In genomic region chr4:53558981-53559620, GRCh38 we compare ENCODE assay signal across 22 cellular contexts. TPM values are rescaled to one million over a fixed set of nuclear protein-coding genes. Genes with fewer than 3 reads are reported as not detected.
DNase-seq lines count a peak whose midpoint lies in the region; ATAC-seq, FAIRE-seq and TF ChIP-seq lines count a peak whose summit lies in the region.
"Had no signal": no experiment of that assay in that cellular context is flagged by ENCODE, and none has a peak within 500 bp of the region (broad histone marks: within the 10 kb centered on the region; RNA-seq: fewer than 3 reads in every experiment).

No MANE protein-coding gene starts in this region.

- peak overlapping the region; percentile 54 for H3K27ac ChIP-seq in left ventricle myocardium inferior (replicated peaks)
- no peak overlapping the region for H3K27ac ChIP-seq in GM12878 (ENCODE audit: control insufficient read depth, insufficient read depth)
- no peak overlapping the region for H3K27ac ChIP-seq in foreskin keratinocyte
- H3K27ac ChIP-seq in transverse colon, result no peak overlapping the region
- H3K27ac ChIP-seq: A549, BLaER1, neutrophil, WERI-Rb-1 had no signal

- TF ChIP-seq EP300 in GM12878 (IDR thresholded peaks at IDR 0.05; ENCODE audit: borderline replicate concordance in 1 of 2, control insufficient read depth in 1 of 2, low read depth in 2 of 2, low read length in 2 of 2) (no peak), transverse colon (IDR thresholded peaks at IDR 0.05; ENCODE audit: low read depth) (no peak)

- intact Hi-C loops in left ventricle myocardium inferior (cut with micrococcal nuclease), result no loop called here
- intact Hi-C loops in left ventricle myocardium superior (cut with micrococcal nuclease), result no loop called here
- intact Hi-C loops in GM12878 (cut with micrococcal nuclease; ENCODE audit: unreplicated experiment), result no loop called here
- intact Hi-C loops in transverse colon (cut with DNase I; ENCODE audit: low total_unique reads), result no loop called here

- no peaks in the 10 kb centered on the region for H3K36me3 Mint-ChIP-seq in type B pancreatic cell

- no peak overlapping the region for H2AFZ ChIP-seq in GM12878 (ENCODE audit: control insufficient read depth, low read depth, low read length)

- H3K4me1 Mint-ChIP-seq in type B pancreatic cell (ENCODE audit: unreplicated experiment), result peaks cover 6% of the 10 kb centered on the region

- H3K27me3 ChIP-seq in left ventricle myocardium inferior (ENCODE audit: low read depth) (no peaks in the 10 kb centered on the region), GM12878 (replicated peaks in 1 of 2; ENCODE audit: control insufficient read depth in 2 of 2, insufficient read depth in 2 of 2, low read length in 1 of 2) (no peaks in the 10 kb centered on the region), foreskin keratinocyte (no peaks in the 10 kb centered on the region), transverse colon (no peaks in the 10 kb centered on the region)
- H3K27me3 ChIP-seq: BLaER1, neutrophil had no signal

- no peak for ATAC-seq in left ventricle myocardium superior
- peak; percentile 40 for ATAC-seq in GM12878
- peak; percentile 44 for ATAC-seq in foreskin keratinocyte
- ATAC-seq: A549, K562, mucosa of descending colon had no signal

- no peaks in the 10 kb centered on the region for H3K9me3 Mint-ChIP-seq in type B pancreatic cell
- H3K9me3 Mint-ChIP-seq: T-helper 1 cell treated with Interleukin-12 subunit alpha and Interleukin-12 subunit beta and Interleukin-4 antibody, amounts not matched to agents 30 μg/mL and 1 μg/mL, for 36 hours had no signal

- H3K79me2 ChIP-seq in GM12878 (ENCODE audit: control insufficient read depth, insufficient read depth, low read length), result no peaks in the 10 kb centered on the region

- in situ Hi-C loops in GM12878 (cut with MboI) (no loop called here), transverse colon (cut with MboI; ENCODE audit: low pct_ligation_motif_present in 1 of 4, low pct_unique_long_range_greater_than_20kb in 1 of 4, low sequenced_read_pairs in 3 of 4) (no loop called here)

- CTCF ChIA-PET in GM12878 (lab: Yijun Ruan, JAX), result interaction anchor here (0.9 to 1.4 kb wide), 5 partner anchors 19 to 81 kb away, joined by 3 read pairs; no protein-coding TSS in a partner anchor

- RAD21 ChIA-PET in GM12878 (lab: Charles Lee; ENCODE audit: unreplicated experiment), result interaction anchor here (0.6 to 0.9 kb wide), 2 partner anchors 53 to 94 kb away, joined by 3 read pairs; no protein-coding TSS in a partner anchor

- H3K4me3 Mint-ChIP-seq in type B pancreatic cell, result no peak overlapping the region
- H3K4me3 Mint-ChIP-seq: T-helper 1 cell treated with Interleukin-12 subunit alpha and Interleukin-12 subunit beta and Interleukin-4 antibody, amounts not matched to agents 30 μg/mL and 1 μg/mL, for 36 hours had no signal

- peaks cover 11% of the 10 kb centered on the region for H3K27me3 Mint-ChIP-seq in type B pancreatic cell

- H3K4me2 ChIP-seq in GM12878 (ENCODE audit: control insufficient read depth, insufficient read depth), result no peak overlapping the region
- H3K4me2 ChIP-seq: A549, BLaER1 had no signal

- no peak overlapping the region for H3K9ac ChIP-seq in GM12878 (ENCODE audit: control insufficient read depth, insufficient read depth, low read length)
- H3K9ac ChIP-seq: BLaER1 had no signal

- FAIRE-seq in GM12878 (lab: Jason Lieb, UNC), result no peak
- FAIRE-seq: A549, colon, K562 had no signal

- H3K36me3 ChIP-seq in left ventricle myocardium inferior, result no peaks in the 10 kb centered on the region
- H3K36me3 ChIP-seq in GM12878 (ENCODE audit: control insufficient read depth in 2 of 2, insufficient read depth in 2 of 2, low read length in 1 of 2), result no peaks in the 10 kb centered on the region
- no peaks in the 10 kb centered on the region for H3K36me3 ChIP-seq in transverse colon
- H3K36me3 ChIP-seq: BLaER1, neutrophil, WERI-Rb-1 had no signal

- POLR2A ChIA-PET in GM12878 (lab: Charles Lee), result interaction anchor here (1.0 kb wide), 1 partner anchor 12 kb away, joined by 3 read pairs; no protein-coding TSS in a partner anchor

- TF ChIP-seq POLR2A in GM12878 (IDR thresholded peaks at IDR 0.05; ENCODE audit: low read depth, low read length), result no peak
- TF ChIP-seq POLR2A in transverse colon (IDR thresholded peaks at IDR 0.05), result no peak

- DNase-seq in left ventricle myocardium inferior, result no peak
- DNase-seq in left ventricle myocardium superior, result no peak
- no peak for DNase-seq in GM12878 (ENCODE audit: low read depth, low spot score)
- peak; percentile 46 to 69 for DNase-seq in foreskin keratinocyte
- DNase-seq in type B pancreatic cell (ENCODE audit: extremely low spot score, unreplicated experiment), result no peak
- DNase-seq in stimulated activated CD4-positive, alpha-beta T cell treated with anti-CD3 and anti-CD28 coated beads, Interleukin-4, amount 100 ng/mL, for 1 hour, result no peak
- DNase-seq in NCI-H524 (lab: John Stamatoyannopoulos, UW), result no peak
- no peak for DNase-seq in transverse colon
- DNase-seq: activated CD4-positive, alpha-beta T cell treated with anti-CD3 and anti-CD28 coated beads, Interleukin-2, amount 50 U/mL, for 48 hours; activated naive CD4-positive, alpha-beta T cell treated with Interleukin-2 at 50 U/mL for 16 hours; activated T-cell treated with anti-CD3 and anti-CD28 coated beads, Interleukin-2, amount 50 U/mL, for 1 hour; foreskin melanocyte; mucosa of descending colon; WERI-Rb-1 had no signal

- SMC1A ChIA-PET in GM12878 (lab: Charles Lee; ENCODE audit: uncharacterized antibody, unreplicated experiment), result interaction anchor here (0.6 to 2.3 kb wide), 11 partner anchors 11 to 95 kb away, joined by 3 to 9 read pairs (median 4); no protein-coding TSS in a partner anchor

- TF ChIP-seq RAD21 in GM12878 (IDR thresholded peaks at IDR 0.05; ENCODE audit: insufficient read depth, low read depth, low read length), result no peak

- H3K4me1 ChIP-seq in left ventricle myocardium inferior, result peaks cover 46% of the 10 kb centered on the region
- no peaks in the 10 kb centered on the region; the same call in 1 of the 2 replicates for H3K4me1 ChIP-seq in GM12878 (ENCODE audit: control insufficient read depth, insufficient read depth, low read length)
- H3K4me1 ChIP-seq in foreskin keratinocyte, result peaks cover 41% of the 10 kb centered on the region
- H3K4me1 ChIP-seq in transverse colon, result peaks cover 0 to 2% (median 0%) of the 10 kb centered on the region in 4 donors
- H3K4me1 ChIP-seq: A549 had no signal

- H3K27ac Mint-ChIP-seq in type B pancreatic cell, result peak overlapping the region; percentile 61
- H3K27ac Mint-ChIP-seq: T-helper 1 cell treated with Interleukin-12 subunit alpha and Interleukin-12 subunit beta and Interleukin-4 antibody, amounts not matched to agents 30 μg/mL and 1 μg/mL, for 36 hours had no signal

- WGBS in GM12878 (ENCODE audit: insufficient coverage, insufficient replicate concordance, low lambda C conversion rate, missing lambda C conversion rate), result 53% methylated on average over 4 of the region's 4 CpGs
- 76 to 95% methylated on average over 4 of the region's 4 CpGs for WGBS in transverse colon (ENCODE audit: low coverage in 1 of 2), 2 donors

- no peak overlapping the region for H3K4me3 ChIP-seq in left ventricle myocardium inferior
- no peak overlapping the region for H3K4me3 ChIP-seq in GM12878
- H3K4me3 ChIP-seq in transverse colon, result no peak overlapping the region
- H3K4me3 ChIP-seq: A549, BLaER1, K562, mucosa of descending colon had no signal

- TF ChIP-seq CTCF in left ventricle myocardium inferior (IDR thresholded peaks at IDR 0.05; ENCODE audit: borderline replicate concordance) (no peak), GM12878 (IDR thresholded peaks at IDR 0.05 in 2 of 3, conservative IDR thresholded peaks at IDR 0.05 in 1 of 3; ENCODE audit: control insufficient read depth in 2 of 3, extremely low read depth in 1 of 3, insufficient read depth in 1 of 3, low read depth in 3 of 3, low read length in 3 of 3) (no peak), foreskin keratinocyte (conservative IDR thresholded peaks at IDR 0.05) (no peak), type B pancreatic cell (conservative IDR thresholded peaks at IDR 0.05) (no peak), transverse colon (IDR thresholded peaks at IDR 0.05) (no peak)

- BruUV-seq in GM12878 (replicated peaks; lab: Mats Ljungman, UMichigan), result no TSS peak

- no peaks in the 10 kb centered on the region for H4K20me1 ChIP-seq in GM12878 (ENCODE audit: control insufficient read depth, insufficient read depth)
- H4K20me1 ChIP-seq: BLaER1 had no signal

- H3K9me3 ChIP-seq in left ventricle myocardium inferior (replicated peaks), result no peaks in the 10 kb centered on the region
- no peaks in the 10 kb centered on the region for H3K9me3 ChIP-seq in GM12878 (replicated peaks; ENCODE audit: control insufficient read depth, insufficient read depth, low read length)
- no peaks in the 10 kb centered on the region for H3K9me3 ChIP-seq in transverse colon
- H3K9me3 ChIP-seq: A549, BLaER1, mucosa of descending colon, neutrophil had no signal

TF ChIP-seq in GM12878, 131 proteins besides CTCF, POLR2A, EP300 and RAD21:
- TF ChIP-seq ZNF384 (IDR thresholded peaks at IDR 0.05; ENCODE audit: borderline replicate concordance, low read depth, low read length) (no peak), NR2F1 (conservative IDR thresholded peaks at IDR 0.05) (0 out of 2 replicates have a peak, but pooled peaks have one; percentile 19)

RNA-seq across cellular contexts. Expression of gene LNX1, which starts 32.2 kb away (rescaled TPM):
- total RNA-seq in left ventricle myocardium inferior (9.5 TPM), left ventricle myocardium superior (9.1 TPM), GM12878 (2014; rRNA removed) (1.4 and 2.2 TPM in 2 replicates), GM12878 (2014; rRNA removed; fragmentation: Illumina TruSeq; extraction: Trizol) (0.92 and 1.0 TPM in 2 replicates), GM12878 (2021) (1.4 and 1.5 TPM in 2 replicates), foreskin keratinocyte (0.25 and 0.34 TPM in 2 replicates), type B pancreatic cell (ENCODE audit: low replicate concordance) (5.3 and 7.4 TPM in 2 replicates), transverse colon (10 to 100 TPM in 3 of 4 donors, 1 to 10 TPM in 1; 2.6 to 35.5 (median 18.1) TPM)
- 1.5 and 1.6 TPM in 2 replicates for total RNA-seq in GM12878 (2013; cell fraction: nucleolus; rRNA removed)
- 0.26 TPM for polyA plus RNA-seq in GM12878 (2011; ENCODE audit: low read depth)
- polyA plus RNA-seq in GM12878 (2011; rRNA removed) (0.53 and 0.81 TPM in 2 replicates), GM12878 (2014; fragmentation: Illumina TruSeq; extraction: Trizol) (1.1 and 1.3 TPM in 2 replicates), GM12878 (2014; fragmentation: Nextera tagmentation; extraction: Ambion mirVana) (1 to 10 TPM in 1 of 2 experiments, under 1 TPM in 1; 0.88 to 1.2 TPM), GM12878 (2014; rRNA removed) (0.53 and 1.1 TPM in 2 replicates), GM12878 (2016; fragmentation: Nextera tagmentation; extraction: Ambion mirVana) (under 1 TPM; 0.72 to 0.79 TPM), foreskin keratinocyte (0.03 and 0.09 TPM in 2 replicates)
- polyA plus RNA-seq in GM12878 (2011; cell fraction: cytosol; rRNA removed), result 0.76 and 1.0 TPM in 2 replicates
- 2.3 and 2.7 TPM in 2 replicates for polyA plus RNA-seq in GM12878 (2011; cell fraction: nucleus; rRNA removed)
- 0.30 and 0.73 TPM in 2 replicates for polyA plus RNA-seq in GM12878 (2012)
- 0.98 and 3.6 TPM in 2 replicates for polyA minus RNA-seq in GM12878 (2011; rRNA and poly(A)+ RNA removed)
- 1.3 TPM in 1 of 2 replicates, not detected in the other for polyA minus RNA-seq in GM12878 (2011; cell fraction: cytosol; rRNA and poly(A)+ RNA removed)
- 0.73 and 1.1 TPM in 2 replicates for polyA minus RNA-seq in GM12878 (2011; cell fraction: nucleus; rRNA and poly(A)+ RNA removed)
- total RNA-seq: NCI-H460, OCI-LY7 had no signal

Comparison
In these comparisons a context has a peak if more than half of its experiments do, and no peak if none do; other contexts are left out.
1. DNase-seq: peak in foreskin keratinocyte (2 of 2); none in left ventricle myocardium inferior (single experiment), left ventricle myocardium superior (single experiment), GM12878 (single experiment), type B pancreatic cell (single experiment), stimulated activated CD4-positive, alpha-beta T cell treated with anti-CD3 and anti-CD28 coated beads, Interleukin-4, amount 100 ng/mL, for 1 hour (single experiment), NCI-H524 (0 of 2) and transverse colon (single experiment).